In genomic region chr11:36948445-36949171, GRCh38 we compare ENCODE assay signal across 23 cellular contexts.
A peak's percentile ranks its signal among the peaks of the same experiment; 100 is the strongest.
DNase-seq lines count a peak whose midpoint lies in the region; ATAC-seq and TF ChIP-seq lines count a peak whose summit lies in the region.
"Had no signal": no experiment of that assay in that cellular context is flagged by ENCODE, and none has a peak within 500 bp of the region (broad histone marks: within the 10 kb centered on the region; RNA-seq: fewer than 3 reads in every experiment).

No MANE protein-coding gene starts in this region.

- H2AK5ac ChIP-seq in mesendoderm (ENCODE audit: low read length): no peak overlapping the region

- no peak overlapping the region for H3K23ac ChIP-seq in mesendoderm (ENCODE audit: low read length)

- ATAC-seq in esophagus mucosa (no peak), GM21825 (IDR thresholded peaks at IDR 0.05; ENCODE audit: unreplicated experiment) (no peak)

- no peak overlapping the region for H2BK120ac ChIP-seq in mesendoderm (ENCODE audit: low read depth, low read length)

- no peak for TF ChIP-seq CTCF in SK-N-SH (IDR thresholded peaks at IDR 0.05)
- TF ChIP-seq CTCF in smooth muscle cell (IDR thresholded peaks at IDR 0.05; ENCODE audit: borderline replicate concordance, insufficient read depth, poor library complexity, severe bottlenecking): no peak

- H4K5ac ChIP-seq in mesendoderm (ENCODE audit: low read length): no peak overlapping the region

- no peak overlapping the region for H3K18ac ChIP-seq in mesendoderm (ENCODE audit: low read length)

- CTCF ChIA-PET in SK-N-SH (lab: Yijun Ruan, JAX): interaction anchor here (0.8 to 1.5 kb wide), 4 partner anchors 9 to 384 kb away, joined by 3 to 6 read pairs (median 4); no protein-coding TSS in a partner anchor

- WGBS in SK-N-SH (ENCODE audit: low lambda C conversion rate): 6% methylated on average over 7 of the region's 7 CpGs
- WGBS in mesendoderm (ENCODE audit: extremely low coverage, insufficient coverage, low lambda C conversion rate): no CpG with 5 or more reads among the region's 7 CpGs
- 31% methylated on average over 7 of the region's 7 CpGs for WGBS in smooth muscle cell (ENCODE audit: low lambda C conversion rate)

- H3K4ac ChIP-seq in mesendoderm (ENCODE audit: low read depth, low read length): no peak overlapping the region

- no peak overlapping the region for H3K9ac ChIP-seq in SK-N-SH
- H3K9ac ChIP-seq in mesendoderm (ENCODE audit: low read length): no peak overlapping the region
- H3K9ac ChIP-seq in smooth muscle cell (ENCODE audit: low read depth): no peak overlapping the region
- H3K9ac ChIP-seq: GM23248 had no signal

- DNase-seq in NCI-H2227 (lab: John Stamatoyannopoulos, UW; ENCODE audit: unreplicated experiment): peak; percentile 46
- DNase-seq in SK-N-SH: peak; percentile 35
- peak; percentile 7 for DNase-seq in mesendoderm
- DNase-seq in smooth muscle cell (lab: John Stamatoyannopoulos, UW; ENCODE audit: unreplicated experiment): no peak
- no peak for DNase-seq in cerebellar cortex (ENCODE audit: low spot score)
- DNase-seq: BE2C, Calu3, DMS79 treated with DMSO at 0.1 percent for 48 hours, GM23248, H7, NCI-H1048, NCI-H1417 treated with DMSO at 0.1 percent for 48 hours, NCI-H1694 treated with DMSO at 0.1 percent for 48 hours, NCI-H2081, NCI-H2171, NCI-H524 treated with DMSO at 0.1 percent for 48 hours, NCI-H774, PC-9, Right ventricle myocardium superior, RPMI8226 had no signal

- H3K9me3 ChIP-seq in SK-N-SH (no peaks in the 10 kb centered on the region), smooth muscle cell (replicated peaks; ENCODE audit: low read depth) (no peaks in the 10 kb centered on the region)
- H3K9me3 ChIP-seq: BE2C, SJSA1 had no signal

- no peak overlapping the region for H3K56ac ChIP-seq in mesendoderm (ENCODE audit: low read length)

- POLR2A ChIA-PET in SK-N-SH (lab: Yijun Ruan, JAX): no interaction called here

- no peak overlapping the region for H3K4me2 ChIP-seq in SK-N-SH
- no peak overlapping the region for H3K4me2 ChIP-seq in mesendoderm (ENCODE audit: low read length)
- peak overlapping the region; percentile 31 for H3K4me2 ChIP-seq in smooth muscle cell
- H3K4me2 ChIP-seq: PC-9 had no signal

- H3K4me3 ChIP-seq in SK-N-SH (ENCODE audit: low read depth in 2 of 2, low read length in 1 of 2) (no peak overlapping the region), mesendoderm (ENCODE audit: low read length) (no peak overlapping the region), smooth muscle cell (no peak overlapping the region)
- H3K4me3 ChIP-seq: GM23248, PC-9, SJSA1 had no signal

- H2BK15ac ChIP-seq in mesendoderm (replicated peaks; ENCODE audit: low read depth): no peak overlapping the region

- no peak overlapping the region for H4K8ac ChIP-seq in mesendoderm (ENCODE audit: low read depth, low read length)

- no peaks in the 10 kb centered on the region for H3K79me2 ChIP-seq in SK-N-SH (ENCODE audit: insufficient read depth)
- H3K79me2 ChIP-seq in mesendoderm (ENCODE audit: control insufficient read depth, insufficient read depth, low read length): no peaks in the 10 kb centered on the region
- H3K79me2 ChIP-seq in smooth muscle cell (ENCODE audit: low read depth): no peaks in the 10 kb centered on the region

- TF ChIP-seq RAD21 in SK-N-SH (IDR thresholded peaks at IDR 0.05; ENCODE audit: low read length): 0 out of 2 replicates have a peak, but pooled peaks have one; percentile 7

- peaks cover 14 to 57% of the 10 kb centered on the region in 2 experiments; a peak in 3 of 4 replicates for H3K4me1 ChIP-seq in SK-N-SH (ENCODE audit: control insufficient read depth in 1 of 2, insufficient read depth in 2 of 2, low read depth in 1 of 2, low read length in 1 of 2)
- H3K4me1 ChIP-seq in mesendoderm (ENCODE audit: control insufficient read depth, low read depth, low read length): peaks cover 2% of the 10 kb centered on the region
- no peaks in the 10 kb centered on the region for H3K4me1 ChIP-seq in smooth muscle cell (ENCODE audit: low read depth)
- H3K4me1 ChIP-seq: BE2C, SJSA1 had no signal

- H3K79me1 ChIP-seq in mesendoderm (ENCODE audit: low read length): no peaks in the 10 kb centered on the region

- H3K27ac ChIP-seq in SK-N-SH (ENCODE audit: low read depth in 2 of 2, low read length in 1 of 2) (peak overlapping the region in 1 of 2 experiments; percentile 90; a peak in 2 of 4 replicates), mesendoderm (ENCODE audit: low read depth, low read length) (no peak overlapping the region), smooth muscle cell (ENCODE audit: low read depth) (no peak overlapping the region)
- H3K27ac ChIP-seq: GM23248, PC-9, SJSA1 had no signal

- no peak overlapping the region for H2BK5ac ChIP-seq in mesendoderm (ENCODE audit: low read length)

- H3K36me3 ChIP-seq in SK-N-SH (replicated peaks in 1 of 2; ENCODE audit: control insufficient read depth in 1 of 2, insufficient read depth in 2 of 2, low read length in 1 of 2) (no peaks in the 10 kb centered on the region), mesendoderm (ENCODE audit: control insufficient read depth, insufficient read depth, low read length) (no peaks in the 10 kb centered on the region), smooth muscle cell (ENCODE audit: low read depth) (no peaks in the 10 kb centered on the region)
- H3K36me3 ChIP-seq: BE2C, SJSA1 had no signal

- H2AFZ ChIP-seq in SK-N-SH (ENCODE audit: low read depth): no peak overlapping the region
- H2AFZ ChIP-seq in smooth muscle cell (ENCODE audit: low read depth): peak overlapping the region; percentile 77
- H2AFZ ChIP-seq: GM23248, PC-9 had no signal

- H3K9me2 ChIP-seq in SK-N-SH: no peaks in the 10 kb centered on the region

- H3K27me3 ChIP-seq in SK-N-SH (ENCODE audit: insufficient read depth) (no peaks in the 10 kb centered on the region), mesendoderm (ENCODE audit: insufficient read depth, low read length, poor library complexity) (no peaks in the 10 kb centered on the region), smooth muscle cell (ENCODE audit: low read depth) (no peaks in the 10 kb centered on the region)
- H3K27me3 ChIP-seq: BE2C, SJSA1 had no signal

- no peaks in the 10 kb centered on the region for H3F3A ChIP-seq in SK-N-SH (replicated peaks; ENCODE audit: insufficient read depth)
- H3F3A ChIP-seq in smooth muscle cell (ENCODE audit: low read depth): no peaks in the 10 kb centered on the region

- peak in 1 of 2 experiments; percentile 64; a peak in 2 of 4 replicates for TF ChIP-seq EP300 in SK-N-SH (IDR thresholded peaks at IDR 0.05; ENCODE audit: borderline replicate concordance in 1 of 2, low read depth in 1 of 2, low read length in 1 of 2)

- no peaks in the 10 kb centered on the region for H4K20me1 ChIP-seq in SK-N-SH (ENCODE audit: insufficient read depth)
- no peaks in the 10 kb centered on the region for H4K20me1 ChIP-seq in smooth muscle cell (ENCODE audit: low read depth)

TF ChIP-seq in SK-N-SH, 30 proteins besides CTCF, POLR2A, EP300 and RAD21 (continues in another document):
- TF ChIP-seq REST (IDR thresholded peaks at IDR 0.05; ENCODE audit: low read depth, low read length) (no peak), SIN3A (IDR thresholded peaks at IDR 0.05; ENCODE audit: borderline replicate concordance, low read depth, low read length) (no peak), TCF12 (IDR thresholded peaks at IDR 0.05) (no peak), GATA2 (CRISPR knock-in tag; IDR thresholded peaks at IDR 0.05) (peak; percentile 77), CHD2 (IDR thresholded peaks at IDR 0.05; ENCODE audit: low read length, partially characterized antibody) (no peak), RCOR1 (IDR thresholded peaks at IDR 0.05; ENCODE audit: low read length) (peak; percentile 75), MXI1 (IDR thresholded peaks at IDR 0.05; ENCODE audit: low read depth, low read length) (peak; percentile 52; the same call in 1 of the 2 replicates), RXRA (IDR thresholded peaks at IDR 0.05; ENCODE audit: borderline replicate concordance, low read depth) (no peak), JUND (IDR thresholded peaks at IDR 0.05) (no peak), RFX5 (IDR thresholded peaks at IDR 0.05; ENCODE audit: low read length) (no peak), TAF1 (IDR thresholded peaks at IDR 0.05; ENCODE audit: borderline replicate concordance, low read depth, low read length) (no peak), TEAD4 (IDR thresholded peaks at IDR 0.05; ENCODE audit: borderline replicate concordance, insufficient read depth) (no peak), MEF2A (IDR thresholded peaks at IDR 0.05; ENCODE audit: borderline replicate concordance, low read depth) (no peak), NFIC (IDR thresholded peaks at IDR 0.05; ENCODE audit: borderline replicate concordance) (no peak)

Comparison
In these comparisons a context has a peak if more than half of its experiments do, and no peak if none do; other contexts are left out.
1. DNase-seq: peak in NCI-H2227 (single experiment), SK-N-SH (single experiment) and mesendoderm (single experiment); none in smooth muscle cell (single experiment) and cerebellar cortex (single experiment).